In the genomic region with DNA sequence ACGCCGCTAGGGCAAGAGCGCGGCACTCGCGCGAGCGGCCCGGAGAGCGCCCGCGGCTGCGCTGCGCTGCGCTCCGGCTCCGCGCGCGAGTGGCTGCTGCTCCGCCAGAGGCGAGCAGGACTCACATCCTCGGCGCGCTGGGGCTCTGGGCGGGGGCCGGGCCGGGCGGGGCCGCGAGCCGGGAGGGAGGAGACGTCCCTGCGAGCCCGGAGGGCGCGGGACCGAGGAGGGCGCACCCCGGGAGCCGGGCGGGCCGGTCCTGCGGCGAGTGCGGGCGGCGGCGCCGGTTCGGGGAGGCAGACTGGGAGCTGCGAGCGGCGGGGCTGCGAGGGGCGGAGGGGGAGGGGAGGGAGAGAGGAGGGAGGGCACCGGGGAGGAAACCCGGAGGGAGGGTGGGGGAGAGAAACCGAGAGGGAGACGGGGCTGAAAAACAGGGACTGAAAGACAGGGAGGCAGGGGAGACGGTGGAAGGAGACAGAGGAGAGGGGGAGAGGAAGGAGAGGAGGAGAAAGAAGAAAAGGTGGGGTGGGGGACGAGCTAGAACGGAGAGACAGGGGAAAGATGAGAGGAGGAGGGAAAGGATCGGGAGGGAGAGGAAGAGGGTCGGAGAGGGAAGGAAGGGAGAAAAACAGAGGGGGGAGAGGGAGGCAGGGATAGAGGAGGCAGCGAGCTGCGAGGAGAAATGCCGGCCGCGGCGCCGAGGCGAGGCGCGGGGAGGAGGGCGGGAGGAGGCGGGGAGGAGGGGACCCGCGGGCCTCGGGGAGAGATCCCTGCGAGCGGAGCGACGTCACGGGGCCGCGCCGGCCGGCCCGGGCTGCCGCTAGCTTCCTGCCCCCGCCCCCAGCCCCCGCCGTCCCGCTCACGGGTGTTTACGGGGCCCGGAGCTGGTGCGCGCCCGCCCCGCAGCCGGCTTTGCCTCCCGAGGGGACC, we compare ENCODE assay signal across 8 cellular contexts. TPM values are rescaled to one million over a fixed set of nuclear protein-coding genes. Genes with fewer than 3 reads are reported as not detected.
A peak's percentile ranks its signal among the peaks of the same experiment; 100 is the strongest.
DNase-seq lines count a peak whose midpoint lies in the region; ATAC-seq, FAIRE-seq and TF ChIP-seq lines count a peak whose summit lies in the region.

TSS of gene CAMK2N1 (minus strand) at position 684 of the 930 bp plus-strand sequence. CDS start 831 bp downstream, outside the sequence.

- H3K27me3 ChIP-seq in duodenal mucosa (ENCODE audit: control insufficient read depth in 1 of 2, insufficient read depth in 2 of 2, low read length in 2 of 2): peaks cover 0 to 4% of the 10 kb centered on the region in 2 donors
- H3K27me3 ChIP-seq in HepG2 (ENCODE audit: control insufficient read depth in 1 of 2, insufficient read depth in 2 of 2, low read length in 2 of 2): no peaks in the 10 kb centered on the region

- peak; percentile 59 for ATAC-seq in HepG2
- no peak for ATAC-seq in GM18858 (IDR thresholded peaks at IDR 0.05; ENCODE audit: unreplicated experiment)
- ATAC-seq in GM21786 (IDR thresholded peaks at IDR 0.05; ENCODE audit: unreplicated experiment): no peak

- CTCF ChIA-PET in HepG2 (lab: Yijun Ruan, JAX; ENCODE audit: low intra/inter-chr PET ratio, low total read pairs): interaction anchor here (1.4 to 2.4 kb wide), 2 partner anchors 15 to 16 kb away, joined by 3 to 10 read pairs; no protein-coding TSS in a partner anchor

- in situ Hi-C loops in HepG2 (cut with HindIII; ENCODE audit: extremely low pct_ligation_motif_present, low pct_unique_long_range_greater_than_20kb): no loop called here

- POLR2A ChIA-PET in HepG2 (lab: Yijun Ruan, JAX): interaction anchor here (0.9 to 4.3 kb wide), 9 partner anchors 8 to 560 kb away, joined by 3 to 60 read pairs (median 5); partner anchors contain the start of gene MUL1

- DNase-seq in COLO668 (lab: John Stamatoyannopoulos, UW; ENCODE audit: unreplicated experiment): peak; percentile 96
- peak; percentile 33 for DNase-seq in NCI-H1092 treated with DMSO at 0.1 percent for 48 hours (lab: John Stamatoyannopoulos, UW)
- peak; percentile 60 to 66 for DNase-seq in activated CD4-positive, alpha-beta T cell treated with anti-CD3 and anti-CD28 coated beads, Interleukin-2, amount 50 U/mL, for 48 hours
- peak; percentile 55 for DNase-seq in HepG2 (ENCODE audit: low spot score)
- peak; percentile 52 for DNase-seq in stimulated activated CD4-positive, alpha-beta T cell treated with anti-CD3 and anti-CD28 coated beads, Interleukin-2, amount 100 ng/mL, for 4 hours (ENCODE audit: low read depth)

- WGBS in HepG2 (ENCODE audit: low lambda C conversion rate): 1% methylated on average over 39 of the region's 104 CpGs

- peaks cover 39% of the 10 kb centered on the region for H3K79me2 ChIP-seq in HepG2 (ENCODE audit: insufficient read depth, low read length)

- H3K4me1 ChIP-seq in duodenal mucosa (ENCODE audit: control insufficient read depth in 1 of 2, insufficient read depth in 2 of 2, low read length in 2 of 2): peaks cover 25 to 32% of the 10 kb centered on the region in 2 donors
- peaks cover 51% of the 10 kb centered on the region for H3K4me1 ChIP-seq in HepG2 (ENCODE audit: insufficient read depth, low read length)

- H3K4me3 ChIP-seq in duodenal mucosa (ENCODE audit: low read depth in 1 of 2, low read length in 2 of 2): peak within 1 kb of the TSS; percentile 84 to 85
- peak within 1 kb of the TSS; percentile 90 to 95 (median 92) for H3K4me3 ChIP-seq in HepG2 (replicated peaks in 1 of 3; ENCODE audit: insufficient read depth in 1 of 3, low read depth in 2 of 3, low read length in 3 of 3)

- H3K36me3 ChIP-seq in duodenal mucosa (ENCODE audit: control insufficient read depth in 1 of 2, insufficient read depth in 2 of 2, low read length in 2 of 2) (no peaks in the 10 kb centered on the region), HepG2 (replicated peaks in 1 of 2; ENCODE audit: control insufficient read depth in 1 of 2, insufficient read depth in 2 of 2, low read length in 2 of 2) (no peaks in the 10 kb centered on the region)

- intact Hi-C loops in HepG2 (cut with micrococcal nuclease; ENCODE audit: unreplicated experiment): no loop called here

- H4K20me1 ChIP-seq in HepG2 (ENCODE audit: insufficient read depth, low read length): no peaks in the 10 kb centered on the region; the same call in 1 of the 2 replicates

- no peak within 1 kb of the TSS for H2AFZ ChIP-seq in HepG2 (ENCODE audit: low read length)

- H3K9me3 ChIP-seq in duodenal mucosa (ENCODE audit: control insufficient read depth in 1 of 2, low read length in 2 of 2) (no peaks in the 10 kb centered on the region), HepG2 (ENCODE audit: low read length) (no peaks in the 10 kb centered on the region)

- no TSS peak for BruUV-seq in HepG2 (replicated peaks; lab: Mats Ljungman, UMichigan)

- peak within 1 kb of the TSS; percentile 83 to 86 for H3K9ac ChIP-seq in duodenal mucosa (ENCODE audit: low read depth in 1 of 2, low read length in 2 of 2)
- peak within 1 kb of the TSS; percentile 99 for H3K9ac ChIP-seq in HepG2 (ENCODE audit: insufficient read depth, low read depth, low read length)

- FAIRE-seq in HepG2 (lab: Jason Lieb, UNC): no peak

- TF ChIP-seq POLR2A in HepG2 (IDR thresholded peaks at IDR 0.05; ENCODE audit: insufficient read depth in 1 of 2, low read depth in 2 of 2, low read length in 2 of 2): no peak; a peak in 1 of 4 replicates

- no peak for TF ChIP-seq CTCF in HepG2 (CRISPR knock-in tag; IDR thresholded peaks at IDR 0.05)

- TF ChIP-seq EP300 in HepG2 (IDR thresholded peaks at IDR 0.05; ENCODE audit: low read depth in 2 of 2, low read length in 2 of 2): no peak
- no peak for TF ChIP-seq EP300 in HepG2 (CRISPR knock-in tag; IDR thresholded peaks at IDR 0.05; ENCODE audit: borderline replicate concordance)

- no peak for TF ChIP-seq RAD21 in HepG2 (CRISPR knock-in tag; IDR thresholded peaks at IDR 0.05)

- H3K27ac ChIP-seq in duodenal mucosa (ENCODE audit: low read depth, low read length) (peak within 1 kb of the TSS; percentile 89), HepG2 (ENCODE audit: extremely low read length, insufficient read depth, low read length) (peak within 1 kb of the TSS; percentile 98)

- peak within 1 kb of the TSS; percentile 83 for H3K4me2 ChIP-seq in HepG2 (ENCODE audit: low read depth, low read length)

TF ChIP-seq in HepG2, 621 proteins besides CTCF, POLR2A, EP300 and RAD21 (continues in another document):
- TF ChIP-seq ZSCAN22 (CRISPR knock-in tag; IDR thresholded peaks at IDR 0.05) (no peak), ZFP62 (CRISPR knock-in tag; IDR thresholded peaks at IDR 0.05) (no peak), ELF4 (CRISPR knock-in tag; IDR thresholded peaks at IDR 0.05; ENCODE audit: borderline replicate concordance) (no peak), KDM1A (CRISPR knock-in tag; IDR thresholded peaks at IDR 0.05) (no peak), CHD4 (IDR thresholded peaks at IDR 0.05; ENCODE audit: borderline replicate concordance, low read length) (no peak), HNRNPK (IDR thresholded peaks at IDR 0.05; ENCODE audit: low read depth, low read length, poor library complexity, severe bottlenecking) (peak; percentile 17), ZNF879 (CRISPR knock-in tag; IDR thresholded peaks at IDR 0.05) (no peak), PRDM4 (CRISPR knock-in tag; IDR thresholded peaks at IDR 0.05; ENCODE audit: borderline replicate concordance) (no peak), RBAK (CRISPR knock-in tag; IDR thresholded peaks at IDR 0.05) (no peak), CCDC6 (CRISPR knock-in tag; IDR thresholded peaks at IDR 0.05) (peak; percentile 63)

RNA-seq across cellular contexts. Expression of gene CAMK2N1, which starts in this region (rescaled TPM):
- 38.6 and 44.3 TPM in 2 replicates for total RNA-seq in HepG2 (2016; rRNA removed; fragmentation: Illumina TruSeq; extraction: Trizol)
- total RNA-seq in HepG2 (2016; cell fraction: cytosol; rRNA removed; fragmentation: Illumina TruSeq; extraction: Trizol; ENCODE audit: low read depth): 53.6 and 65.2 TPM in 2 replicates
- total RNA-seq in HepG2 (2016; cell fraction: insoluble cytoplasmic fraction; rRNA removed; fragmentation: Illumina TruSeq; extraction: Trizol): 39.6 and 42.8 TPM in 2 replicates
- total RNA-seq in HepG2 (2016; cell fraction: membrane; rRNA removed; fragmentation: Illumina TruSeq; extraction: Trizol): 110 and 117 TPM in 2 replicates
- 21.4 and 29.3 TPM in 2 replicates for total RNA-seq in HepG2 (2016; cell fraction: nucleus; rRNA removed; fragmentation: Illumina TruSeq; extraction: Trizol)
- 32.7 and 38.0 TPM in 2 replicates for polyA plus RNA-seq in HepG2 (2011; rRNA removed)
- polyA plus RNA-seq in HepG2 (2011; cell fraction: cytosol; rRNA removed): 27.0 and 40.8 TPM in 2 replicates
- polyA plus RNA-seq in HepG2 (2011; cell fraction: nucleus; rRNA removed): 23.2 and 28.1 TPM in 2 replicates
- 108 and 112 TPM in 2 replicates for polyA plus RNA-seq in HepG2 (2012)
- polyA plus RNA-seq in HepG2 (2016; cell fraction: cytosol; fragmentation: Illumina TruSeq; extraction: Trizol; ENCODE audit: low read depth): 238 and 250 TPM in 2 replicates
- 120 and 152 TPM in 2 replicates for polyA plus RNA-seq in HepG2 (2016; cell fraction: insoluble cytoplasmic fraction; fragmentation: Illumina TruSeq; extraction: Trizol; ENCODE audit: low read depth)
- polyA plus RNA-seq in HepG2 (2016; cell fraction: membrane; fragmentation: Illumina TruSeq; extraction: Trizol; ENCODE audit: low read depth): 340 and 368 TPM in 2 replicates
- polyA plus RNA-seq in HepG2 (2016; cell fraction: nucleus; fragmentation: Illumina TruSeq; extraction: Trizol; ENCODE audit: insufficient read depth, low read depth): 110 and 112 TPM in 2 replicates
- 0.12 and 20.9 TPM in 2 replicates for polyA minus RNA-seq in HepG2 (2011; rRNA and poly(A)+ RNA removed; ENCODE audit: low replicate concordance)
- polyA minus RNA-seq in HepG2 (2011; cell fraction: cytosol; rRNA and poly(A)+ RNA removed): 34.7 and 39.2 TPM in 2 replicates
- 19.4 and 21.5 TPM in 2 replicates for polyA minus RNA-seq in HepG2 (2011; cell fraction: nucleus; rRNA and poly(A)+ RNA removed)

Comparison
In these comparisons a context has a peak if more than half of its experiments do, and no peak if none do; other contexts are left out.
1. DNase-seq: peak in every context shown above with its lines; median percentile 96 in COLO668; 63 in activated CD4-positive, alpha-beta T cell treated with anti-CD3 and anti-CD28 coated beads, Interleukin-2, amount 50 U/mL, for 48 hours; 55 in HepG2; 52 in stimulated activated CD4-positive, alpha-beta T cell treated with anti-CD3 and anti-CD28 coated beads, Interleukin-2, amount 100 ng/mL, for 4 hours; 33 in NCI-H1092 treated with DMSO at 0.1 percent for 48 hours.